8 cellular contexts compared by ENCODE assay signal in the genomic region with DNA sequence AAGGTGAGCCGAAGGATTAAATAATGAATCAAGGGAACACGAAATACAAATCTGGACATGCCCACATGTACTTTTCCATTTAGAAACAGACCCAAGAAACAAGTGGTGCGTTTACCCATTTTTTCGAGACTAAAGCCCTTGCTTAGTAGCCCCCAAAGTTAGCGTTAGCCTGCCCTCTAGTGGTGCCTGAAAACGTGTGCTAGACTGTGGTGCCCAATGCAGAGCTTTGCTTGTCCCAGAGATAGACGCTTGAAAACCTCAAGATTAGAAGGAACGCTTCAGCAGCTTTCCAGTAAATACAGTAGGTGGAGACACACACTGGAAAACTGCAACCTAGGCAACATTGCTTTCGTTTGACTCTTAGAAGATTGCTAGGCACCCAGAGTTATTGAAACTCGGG.
DNase-seq lines count a peak whose midpoint lies in the region; ATAC-seq, FAIRE-seq and TF ChIP-seq lines count a peak whose summit lies in the region.
"Not testable (repeated sequence)": the region's sequence is repeated elsewhere in the genome, so short reads cannot be mapped to it uniquely, and the experiment has no call there.

No MANE protein-coding gene starts in this region.

- H3K4me3 Mint-ChIP-seq in activated T-helper 17 cell treated with anti-CD3 and anti-CD28 coated beads, Interleukin-2, amount 50 U/mL, for 72 hours; stimulated activated naive CD8-positive, alpha-beta T cell treated with anti-CD3 and anti-CD28 coated beads, Interleukin-15, amount 100 ng/mL, for 72 hours: not testable (repeated sequence)

- not testable (repeated sequence) for H3K4me3 ChIP-seq in kidney (ENCODE audit: low read length in 2 of 2)

- not testable (repeated sequence) for H3K27ac ChIP-seq in kidney (ENCODE audit: low read depth in 2 of 2, low read length in 2 of 2)

- not testable (repeated sequence) for H3K36me3 ChIP-seq in kidney (ENCODE audit: control insufficient read depth in 1 of 2, insufficient read depth in 2 of 2, low read length in 2 of 2)

- not testable (repeated sequence) for TF ChIP-seq CTCF in kidney (IDR thresholded peaks at IDR 0.05; ENCODE audit: borderline replicate concordance, extremely low read depth, insufficient read depth)

- not testable (repeated sequence) for H3K36me3 Mint-ChIP-seq in activated T-helper 17 cell treated with anti-CD3 and anti-CD28 coated beads, Interleukin-2, amount 50 U/mL, for 72 hours (ENCODE audit: low read depth)

- H3K4me1 ChIP-seq in kidney (ENCODE audit: control insufficient read depth in 1 of 2, insufficient read depth in 1 of 2, low read depth in 1 of 2, low read length in 2 of 2), result not testable (repeated sequence)

- FAIRE-seq in kidney (lab: Jason Lieb, UNC), result peak; percentile 95

- H3K9me3 Mint-ChIP-seq in activated T-helper 17 cell treated with anti-CD3 and anti-CD28 coated beads, Interleukin-2, amount 50 U/mL, for 72 hours; stimulated activated naive CD8-positive, alpha-beta T cell treated with anti-CD3 and anti-CD28 coated beads, Interleukin-15, amount 100 ng/mL, for 72 hours: not testable (repeated sequence)

- not testable (repeated sequence) for DNase-seq in kidney; stimulated activated naive CD8-positive, alpha-beta T cell treated with anti-CD3 and anti-CD28 coated beads, Interleukin-15, amount 100 ng/mL, for 72 hours

- not testable (repeated sequence) for H3K9ac ChIP-seq in kidney (ENCODE audit: low read length in 2 of 2)

- intact Hi-C loops in kidney (cut with DNase I), result not testable (repeated sequence)

- ATAC-seq in GM18519 (IDR thresholded peaks at IDR 0.05; ENCODE audit: low FRiP score, unreplicated experiment) (peak; percentile 54), GM19467 (IDR thresholded peaks at IDR 0.05; ENCODE audit: unreplicated experiment) (peak; percentile 62), HG02571 (IDR thresholded peaks at IDR 0.05; ENCODE audit: unreplicated experiment) (peak; percentile 64), HG03066 (IDR thresholded peaks at IDR 0.05; ENCODE audit: low read depth, unreplicated experiment) (peak; percentile 84), HG03558 (IDR thresholded peaks at IDR 0.05; ENCODE audit: extremely low read depth, unreplicated experiment) (peak; percentile 58)
- ATAC-seq in activated T-helper 17 cell treated with anti-CD3 and anti-CD28 coated beads, Interleukin-2, amount 50 U/mL, for 72 hours (replicated peaks), result peak; percentile 60
- peak; percentile 81 for ATAC-seq in stimulated activated naive CD8-positive, alpha-beta T cell treated with anti-CD3 and anti-CD28 coated beads, Interleukin-15, amount 100 ng/mL, for 72 hours

- H3K4me1 Mint-ChIP-seq in activated T-helper 17 cell treated with anti-CD3 and anti-CD28 coated beads, Interleukin-2, amount 50 U/mL, for 72 hours; stimulated activated naive CD8-positive, alpha-beta T cell treated with anti-CD3 and anti-CD28 coated beads, Interleukin-15, amount 100 ng/mL, for 72 hours: not testable (repeated sequence)

- H3K9me3 ChIP-seq in kidney (ENCODE audit: control insufficient read depth in 1 of 2, low read length in 2 of 2), result not testable (repeated sequence)

- not testable (repeated sequence) for H3K27me3 Mint-ChIP-seq in activated T-helper 17 cell treated with anti-CD3 and anti-CD28 coated beads, Interleukin-2, amount 50 U/mL, for 72 hours; stimulated activated naive CD8-positive, alpha-beta T cell treated with anti-CD3 and anti-CD28 coated beads, Interleukin-15, amount 100 ng/mL, for 72 hours

- not testable (repeated sequence) for H3K27ac Mint-ChIP-seq in activated T-helper 17 cell treated with anti-CD3 and anti-CD28 coated beads, Interleukin-2, amount 50 U/mL, for 72 hours; stimulated activated naive CD8-positive, alpha-beta T cell treated with anti-CD3 and anti-CD28 coated beads, Interleukin-15, amount 100 ng/mL, for 72 hours
